8 cellular contexts compared by ENCODE assay signal in the genomic region with DNA sequence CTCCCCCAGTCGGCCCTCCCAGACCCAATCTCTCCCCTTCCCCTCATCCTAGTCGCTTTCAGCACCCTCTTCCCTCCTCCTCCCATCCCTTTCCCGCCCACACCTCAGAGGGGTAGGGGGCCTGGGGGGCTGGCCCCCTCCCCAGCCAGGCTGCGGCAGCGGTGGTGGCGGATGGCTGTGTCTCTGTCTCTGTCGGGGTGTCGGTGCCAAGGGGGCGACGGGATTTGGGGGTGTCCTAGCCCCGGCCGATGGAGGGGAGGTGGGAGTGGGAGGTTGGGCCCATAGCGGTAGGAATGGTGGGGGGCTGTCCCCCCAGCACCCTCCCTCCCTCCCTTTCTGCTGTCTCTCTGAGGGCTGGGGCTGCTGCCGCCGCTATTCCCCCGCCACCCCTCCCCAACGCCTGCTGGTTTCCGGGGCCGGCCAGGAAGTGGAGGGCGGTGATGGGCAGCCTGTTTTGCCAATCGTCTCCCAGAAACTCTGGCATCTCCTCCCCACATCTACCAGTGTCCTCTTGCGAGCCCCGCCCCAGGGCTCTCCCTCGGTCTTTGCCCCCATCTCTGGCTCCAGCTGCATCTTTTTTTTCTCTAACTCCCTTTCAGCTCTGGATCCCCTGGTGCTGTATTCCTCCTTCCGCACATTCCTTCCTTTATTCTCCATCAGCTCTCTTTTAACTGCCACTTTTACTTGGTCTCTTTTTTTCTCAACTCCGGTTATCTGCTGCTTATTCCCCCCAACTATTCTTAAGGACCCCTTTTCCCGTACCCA. TPM values are rescaled to one million over a fixed set of nuclear protein-coding genes. Genes with fewer than 3 reads are reported as not detected.
DNase-seq lines count a peak whose midpoint lies in the region; ATAC-seq and TF ChIP-seq lines count a peak whose summit lies in the region.

A gene with protein sequence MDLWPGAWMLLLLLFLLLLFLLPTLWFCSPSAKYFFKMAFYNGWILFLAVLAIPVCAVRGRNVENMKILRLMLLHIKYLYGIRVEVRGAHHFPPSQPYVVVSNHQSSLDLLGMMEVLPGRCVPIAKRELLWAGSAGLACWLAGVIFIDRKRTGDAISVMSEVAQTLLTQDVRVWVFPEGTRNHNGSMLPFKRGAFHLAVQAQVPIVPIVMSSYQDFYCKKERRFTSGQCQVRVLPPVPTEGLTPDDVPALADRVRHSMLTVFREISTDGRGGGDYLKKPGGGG (minus strand): TSS at position 374 of the 765 bp plus-strand sequence. CDS start 4,588 bp downstream, outside the sequence.

- H3K27ac ChIP-seq in AG04450 (ENCODE audit: low read depth, low read length) (peak within 1 kb of the TSS; percentile 99), HL-60 (replicated peaks) (peak within 1 kb of the TSS; percentile 86), left lung (peak within 1 kb of the TSS; percentile 97 to 98)

- no peaks in the 10 kb centered on the region for H3K9me3 Mint-ChIP-seq in dendritic cell treated with granulocyte-macrophage colony-stimulating factor and Interleukin-4, amounts not matched to agents 40 ng/mL and 50 ng/mL, for 4 days

- H3K4me1 Mint-ChIP-seq in dendritic cell treated with granulocyte-macrophage colony-stimulating factor and Interleukin-4, amounts not matched to agents 40 ng/mL and 50 ng/mL, for 4 days (ENCODE audit: low read depth), result peaks cover 68% of the 10 kb centered on the region

- no peaks in the 10 kb centered on the region for H3K27me3 ChIP-seq in AG04450 (ENCODE audit: control insufficient read depth, insufficient read depth, low read length)
- no peaks in the 10 kb centered on the region for H3K27me3 ChIP-seq in HL-60 (ENCODE audit: insufficient read depth, poor library complexity, severe bottlenecking)
- H3K27me3 ChIP-seq in left lung, result no peaks in the 10 kb centered on the region

- TF ChIP-seq CTCF in AG04450 (IDR thresholded peaks at IDR 0.05; ENCODE audit: low read depth, low read length) (no peak), HL-60 (IDR thresholded peaks at IDR 0.05; ENCODE audit: insufficient read depth, low read length) (no peak), left lung (IDR thresholded peaks at IDR 0.05) (no peak)

- H3K36me3 Mint-ChIP-seq in dendritic cell treated with granulocyte-macrophage colony-stimulating factor and Interleukin-4, amounts not matched to agents 40 ng/mL and 50 ng/mL, for 4 days (ENCODE audit: low read depth), result peaks cover 44% of the 10 kb centered on the region

- no peaks in the 10 kb centered on the region for H3K27me3 Mint-ChIP-seq in dendritic cell treated with granulocyte-macrophage colony-stimulating factor and Interleukin-4, amounts not matched to agents 40 ng/mL and 50 ng/mL, for 4 days

- CTCF ChIA-PET in AG04450 (lab: Charles Lee), result interaction anchor here (0.7 to 1.4 kb wide), 2 partner anchors 20 to 57 kb away, joined by 6 read pairs; no protein-coding TSS in a partner anchor

- peaks cover 23 to 63% of the 10 kb centered on the region in 2 donors for H3K4me1 ChIP-seq in left lung

- intact Hi-C loops in dendritic cell treated with granulocyte-macrophage colony-stimulating factor and Interleukin-4, amounts not matched to agents 40 ng/mL and 50 ng/mL, for 4 days (cut with micrococcal nuclease), result loop anchor here (5.0 kb wide), 1 partner anchor 49 kb away; a partner anchor contains a TSS
- intact Hi-C loops in left lung (cut with DNase I), result no loop called here

- peak within 1 kb of the TSS; percentile 86 for H3K27ac Mint-ChIP-seq in dendritic cell treated with granulocyte-macrophage colony-stimulating factor and Interleukin-4, amounts not matched to agents 40 ng/mL and 50 ng/mL, for 4 days

- H3K4me3 Mint-ChIP-seq in dendritic cell treated with granulocyte-macrophage colony-stimulating factor and Interleukin-4, amounts not matched to agents 40 ng/mL and 50 ng/mL, for 4 days, result peak within 1 kb of the TSS; percentile 91

- peak; percentile 96 for DNase-seq in AG04450 (ENCODE audit: low read depth, low spot score)
- DNase-seq in HL-60 (ENCODE audit: low read depth in 1 of 2, low spot score in 1 of 2), result peak in 1 of 2 experiments; percentile 98
- peak; percentile 89 for DNase-seq in NCI-H82 treated with DMSO at 0.1 percent for 48 hours (lab: John Stamatoyannopoulos, UW; ENCODE audit: unreplicated experiment)
- peak; percentile 99 for DNase-seq in activated CD4-positive, alpha-beta T cell treated with anti-CD3 and anti-CD28 coated beads, Interleukin-2, amount 50 U/mL, for 48 hours
- peak; percentile 97 to 98 for DNase-seq in left lung
- peak; percentile 98 for DNase-seq in stimulated activated CD4-positive, alpha-beta T cell treated with anti-CD3 and anti-CD28 coated beads, Interleukin-2, amount 100 ng/mL, for 24 hours

- peaks cover 3% of the 10 kb centered on the region; the same call in 1 of the 2 replicates for H3K9me3 ChIP-seq in AG04450 (ENCODE audit: control insufficient read depth, insufficient read depth, low read length)
- H3K9me3 ChIP-seq in left lung, result no peaks in the 10 kb centered on the region

- ATAC-seq in GM19043 (IDR thresholded peaks at IDR 0.05; ENCODE audit: low read depth, unreplicated experiment) (peak; percentile 31), left lung (peak; percentile 75)

- H3K4me3 ChIP-seq in AG04450 (ENCODE audit: low read depth, low read length) (peak within 1 kb of the TSS; percentile 97), HL-60 (replicated peaks; ENCODE audit: insufficient read depth, low read length) (peak within 1 kb of the TSS; percentile 92), left lung (peak within 1 kb of the TSS; percentile 74 to 79)

- H3K36me3 ChIP-seq in left lung, result peaks cover 0 to 17% of the 10 kb centered on the region in 2 donors

- POLR2A ChIA-PET in AG04450 (lab: Yijun Ruan, JAX), result interaction anchor here (0.6 to 0.9 kb wide), 3 partner anchors 17 to 206 kb away, joined by 3 to 5 read pairs (median 3); a partner anchor contains a TSS

RNA-seq across cellular contexts. Expression of the gene that starts here (rescaled TPM):
- 97.1 and 116 TPM in 2 replicates for polyA plus RNA-seq in AG04450 (2011; rRNA removed)
- 175 and 217 TPM in 2 replicates for polyA minus RNA-seq in AG04450 (2011; rRNA and poly(A)+ RNA removed)
- 10 to 100 TPM; 55.5 to 61.2 TPM for total RNA-seq in left lung
